In the genomic region with DNA sequence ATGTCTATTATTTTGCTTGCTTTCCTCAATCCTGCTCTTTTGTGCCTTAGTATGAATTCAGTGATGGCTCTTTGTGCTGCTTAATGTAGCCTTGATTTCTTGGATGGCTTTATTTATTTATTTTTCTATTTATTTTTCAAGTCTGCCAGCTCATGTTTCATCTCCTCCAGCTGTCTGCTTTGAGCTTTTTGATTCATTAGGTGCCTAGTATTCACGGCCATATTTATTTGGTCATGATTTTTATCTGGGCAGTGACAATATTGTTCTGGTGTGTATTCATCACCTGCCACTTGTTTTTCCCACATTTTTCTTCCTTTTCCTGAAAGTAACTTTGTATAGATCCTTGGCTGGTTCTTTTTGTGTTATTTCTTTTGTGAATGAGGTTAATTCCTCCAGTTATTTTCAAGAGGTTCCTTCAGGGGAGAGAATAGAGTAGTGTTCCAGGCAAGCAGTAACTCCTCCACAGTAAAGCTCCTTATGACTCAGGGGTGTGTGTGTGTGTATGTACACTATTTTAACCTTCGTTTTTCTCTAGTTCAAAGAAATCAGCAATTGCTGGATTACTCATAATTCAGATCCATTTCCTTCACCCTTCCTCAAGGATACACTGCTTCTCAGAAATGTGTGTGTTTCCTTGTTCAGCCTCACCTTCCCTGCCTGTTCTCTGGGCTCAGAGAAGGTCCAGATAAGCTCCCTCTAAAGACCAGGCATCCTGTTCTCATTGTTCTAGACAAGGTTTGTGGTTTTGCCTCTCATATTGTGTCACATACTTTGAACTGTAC, we compare ENCODE assay signal across 25 cellular contexts. TPM values are rescaled to one million over a fixed set of nuclear protein-coding genes. Genes with fewer than 3 reads are reported as not detected.
A peak's percentile ranks its signal among the peaks of the same experiment; 100 is the strongest.
DNase-seq lines count a peak whose midpoint lies in the region; ATAC-seq and TF ChIP-seq lines count a peak whose summit lies in the region.
"Had no signal": no experiment of that assay in that cellular context is flagged by ENCODE, and none has a peak within 500 bp of the region (broad histone marks: within the 10 kb centered on the region; RNA-seq: fewer than 3 reads in every experiment).

No MANE protein-coding gene starts in this region.

- no peaks in the 10 kb centered on the region for H3K36me3 ChIP-seq in gastrocnemius medialis
- H3K36me3 ChIP-seq: BLaER1, colonic mucosa, pancreas, vagina had no signal

- H3K27ac ChIP-seq in gastrocnemius medialis = no peak overlapping the region
- H3K27ac ChIP-seq: BLaER1, colonic mucosa, pancreas, testis, vagina had no signal

- peaks cover 6% of the 10 kb centered on the region for H3K27me3 Mint-ChIP-seq in activated T-cell treated with anti-CD3 and anti-CD28 coated beads, Interleukin-2, amount 50 U/mL, for 24 hours

- ATAC-seq in esophagus mucosa (peak; percentile 100), gastrocnemius medialis (no peak)
- ATAC-seq: activated CD8-positive, alpha-beta memory T cell treated with anti-CD3 and anti-CD28 coated beads, Interleukin-2, amount 10 ng/mL, durations not matched to agents 7 days and 5 days; activated T-helper 17 cell treated with anti-CD3 and anti-CD28 coated beads, Interleukin-2, amount 50 U/mL, for 72 hours; HepG2; natural killer cell; Right ventricle myocardium inferior; stimulated activated memory B cell treated with anti-CD40 and anti-IgM and Interleukin-4, amounts not matched to agents 10 μg/mL and 1 μg/mL and 100 μg/mL, for 72 hours had no signal

- H3K4me3 ChIP-seq in gastrocnemius medialis = no peak overlapping the region
- H3K4me3 ChIP-seq: BLaER1, colonic mucosa, pancreas, testis, vagina had no signal

- H3K4me3 Mint-ChIP-seq in activated T-cell treated with anti-CD3 and anti-CD28 coated beads, Interleukin-2, amount 50 U/mL, for 24 hours = no peak overlapping the region
- H3K4me3 Mint-ChIP-seq: activated CD8-positive, alpha-beta memory T cell treated with anti-CD3 and anti-CD28 coated beads, Interleukin-2, amount 10 ng/mL, durations not matched to agents 7 days and 5 days; activated naive CD8-positive, alpha-beta T cell treated with anti-CD3 and anti-CD28 coated beads for 36 hours; activated T-helper 17 cell treated with anti-CD3 and anti-CD28 coated beads, Interleukin-2, amount 50 U/mL, for 72 hours; brain; natural killer cell; stimulated activated memory B cell treated with anti-CD40 and anti-IgM and Interleukin-4, amounts not matched to agents 10 μg/mL and 1 μg/mL and 100 μg/mL, for 72 hours had no signal

- H3K4me1 ChIP-seq in gastrocnemius medialis = no peaks in the 10 kb centered on the region
- H3K4me1 ChIP-seq: BLaER1, Caco-2, colonic mucosa, pancreas, testis, vagina had no signal

- H3K27me3 ChIP-seq in gastrocnemius medialis = no peaks in the 10 kb centered on the region
- H3K27me3 ChIP-seq: BLaER1, colonic mucosa, pancreas, testis, vagina had no signal

- intact Hi-C loops in gastrocnemius medialis (cut with DNase I; ENCODE audit: low total_unique reads) = no loop called here

- no peak for TF ChIP-seq POLR2A in gastrocnemius medialis (IDR thresholded peaks at IDR 0.05)

- H3K27ac Mint-ChIP-seq in activated T-cell treated with anti-CD3 and anti-CD28 coated beads, Interleukin-2, amount 50 U/mL, for 24 hours = no peak overlapping the region
- H3K27ac Mint-ChIP-seq: activated CD8-positive, alpha-beta memory T cell treated with anti-CD3 and anti-CD28 coated beads, Interleukin-2, amount 10 ng/mL, durations not matched to agents 7 days and 5 days; activated naive CD8-positive, alpha-beta T cell treated with anti-CD3 and anti-CD28 coated beads for 36 hours; activated T-helper 17 cell treated with anti-CD3 and anti-CD28 coated beads, Interleukin-2, amount 50 U/mL, for 72 hours; natural killer cell; stimulated activated memory B cell treated with anti-CD40 and anti-IgM and Interleukin-4, amounts not matched to agents 10 μg/mL and 1 μg/mL and 100 μg/mL, for 72 hours had no signal

- H3K36me3 Mint-ChIP-seq in activated T-cell treated with anti-CD3 and anti-CD28 coated beads, Interleukin-2, amount 50 U/mL, for 24 hours (ENCODE audit: low read depth) = no peaks in the 10 kb centered on the region
- H3K36me3 Mint-ChIP-seq: activated CD8-positive, alpha-beta memory T cell treated with anti-CD3 and anti-CD28 coated beads, Interleukin-2, amount 10 ng/mL, durations not matched to agents 7 days and 5 days; activated naive CD8-positive, alpha-beta T cell treated with anti-CD3 and anti-CD28 coated beads for 36 hours; brain; natural killer cell; stimulated activated memory B cell treated with anti-CD40 and anti-IgM and Interleukin-4, amounts not matched to agents 10 μg/mL and 1 μg/mL and 100 μg/mL, for 72 hours had no signal

- in situ Hi-C loops in gastrocnemius medialis (cut with MboI; ENCODE audit: low sequenced_read_pairs in 4 of 4) = no loop called here

- peaks cover 10% of the 10 kb centered on the region for H3K9me3 Mint-ChIP-seq in activated T-cell treated with anti-CD3 and anti-CD28 coated beads, Interleukin-2, amount 50 U/mL, for 24 hours

- H3K9me3 ChIP-seq in gastrocnemius medialis = no peaks in the 10 kb centered on the region
- H3K9me3 ChIP-seq: colonic mucosa, pancreas, testis, vagina had no signal

- no peak for TF ChIP-seq CTCF in gastrocnemius medialis (IDR thresholded peaks at IDR 0.05 in 4 of 5, conservative IDR thresholded peaks at IDR 0.05 in 1 of 5)

- no peaks in the 10 kb centered on the region for H3K4me1 Mint-ChIP-seq in activated T-cell treated with anti-CD3 and anti-CD28 coated beads, Interleukin-2, amount 50 U/mL, for 24 hours (ENCODE audit: low read depth)
- H3K4me1 Mint-ChIP-seq: activated CD8-positive, alpha-beta memory T cell treated with anti-CD3 and anti-CD28 coated beads, Interleukin-2, amount 10 ng/mL, durations not matched to agents 7 days and 5 days; activated naive CD8-positive, alpha-beta T cell treated with anti-CD3 and anti-CD28 coated beads for 36 hours; activated T-helper 17 cell treated with anti-CD3 and anti-CD28 coated beads, Interleukin-2, amount 50 U/mL, for 72 hours; natural killer cell; stimulated activated memory B cell treated with anti-CD40 and anti-IgM and Interleukin-4, amounts not matched to agents 10 μg/mL and 1 μg/mL and 100 μg/mL, for 72 hours had no signal

- peak; percentile 13 for DNase-seq in NCI-H510A treated with DMSO at 0.1 percent for 48 hours (lab: John Stamatoyannopoulos, UW)
- DNase-seq in NCI-H510A (lab: John Stamatoyannopoulos, UW) = no peak
- peak; percentile 31 for DNase-seq in NCI-H226
- peak; percentile 13 for DNase-seq in renal cortical epithelial cell (ENCODE audit: low read depth)
- no peak for DNase-seq in gastrocnemius medialis
- no peak for DNase-seq in activated T-cell treated with anti-CD3 and anti-CD28 coated beads, Interleukin-2, amount 50 U/mL, for 24 hours
- no peak for DNase-seq in activated CD4-positive, alpha-beta T cell treated with anti-CD3 and anti-CD28 coated beads for 4 hours
- DNase-seq: activated CD8-positive, alpha-beta memory T cell treated with anti-CD3 and anti-CD28 coated beads, Interleukin-2, amount 10 ng/mL, durations not matched to agents 7 days and 5 days; activated naive CD8-positive, alpha-beta T cell treated with anti-CD3 and anti-CD28 coated beads for 36 hours; Caco-2; colonic mucosa; mesendoderm; MM.1S; natural killer cell; NCI-H446 treated with DMSO at 0.1 percent for 48 hours; pancreas; testis had no signal

RNA-seq across cellular contexts. Expression of gene PMCH, which starts 51.6 kb away (rescaled TPM):
- total RNA-seq in esophagus mucosa (not detected), renal cortical epithelial cell (not detected in 2 replicates), gastrocnemius medialis (not detected)
- total RNA-seq: Caco-2, colonic mucosa, HepG2, natural killer cell, pancreas, Right ventricle myocardium inferior, testis, vagina had no signal

Comparison
In these comparisons a context has a peak if more than half of its experiments do, and no peak if none do; other contexts are left out.
1. DNase-seq: peak in NCI-H510A treated with DMSO at 0.1 percent for 48 hours (single experiment), NCI-H226 (single experiment) and renal cortical epithelial cell (single experiment); none in NCI-H510A (single experiment), gastrocnemius medialis (0 of 2), activated T-cell treated with anti-CD3 and anti-CD28 coated beads, Interleukin-2, amount 50 U/mL, for 24 hours (single experiment) and activated CD4-positive, alpha-beta T cell treated with anti-CD3 and anti-CD28 coated beads for 4 hours (0 of 2).